20 cellular contexts compared by ENCODE assay signal in the genomic region with DNA sequence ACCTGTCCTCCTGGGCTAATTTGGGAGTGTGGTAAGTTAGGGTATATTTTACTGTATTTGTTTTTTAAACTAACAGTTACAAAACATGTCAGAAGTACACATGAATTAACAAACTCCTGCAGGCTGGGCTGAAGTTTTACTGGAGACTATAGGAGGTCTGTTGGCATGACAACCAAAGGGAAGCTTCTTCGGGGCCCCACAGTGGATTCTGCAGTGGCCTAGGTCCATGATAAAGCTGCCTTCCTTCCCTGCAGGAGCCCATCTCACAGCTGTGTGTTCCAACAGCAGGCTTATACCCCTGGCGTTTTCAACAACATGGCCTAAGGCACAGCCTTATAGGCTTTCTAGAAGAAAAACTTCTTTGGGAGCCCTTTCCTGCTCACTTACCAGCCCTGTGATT.
DNase-seq lines count a peak whose midpoint lies in the region; ATAC-seq, FAIRE-seq and TF ChIP-seq lines count a peak whose summit lies in the region.
"Had no signal": no experiment of that assay in that cellular context is flagged by ENCODE, and none has a peak within 500 bp of the region (broad histone marks: within the 10 kb centered on the region; RNA-seq: fewer than 3 reads in every experiment).

No MANE protein-coding gene starts in this region.

- H3K27me3 Mint-ChIP-seq in H9 (ENCODE audit: low read depth) = no peaks in the 10 kb centered on the region
- peaks cover 0 to 2% (median 0%) of the 10 kb centered on the region in 3 donors for H3K27me3 Mint-ChIP-seq in CD14-positive monocyte (ENCODE audit: low read depth in 3 of 3)

- no peak overlapping the region for H3K23ac ChIP-seq in H9 (ENCODE audit: insufficient read length, low read depth, low read length)
- H3K23ac ChIP-seq in neuronal stem cell (ENCODE audit: low read depth, low read length, poor library complexity) = no peak overlapping the region

- H3K79me2 ChIP-seq in H9 (ENCODE audit: insufficient read depth, low read length) = no peaks in the 10 kb centered on the region
- no peaks in the 10 kb centered on the region for H3K79me2 ChIP-seq in K562 (ENCODE audit: control insufficient read depth, insufficient read depth, low read length)

- no CpG with 5 or more reads among the region's 2 CpGs for WGBS in H9 (ENCODE audit: extremely low coverage, insufficient read length, low lambda C conversion rate)
- WGBS in K562 (ENCODE audit: insufficient coverage, low coverage, missing lambda C conversion rate) = 0% methylated on average over 1 of the region's 2 CpGs
- no CpG with 5 or more reads among the region's 2 CpGs for WGBS in neuronal stem cell (ENCODE audit: extremely low coverage in 2 of 2, insufficient read length in 2 of 2, insufficient replicate concordance in 1 of 2), 2 donors

- H2BK5ac ChIP-seq in H9 (ENCODE audit: insufficient read length, low read length) (no peak overlapping the region), neuronal stem cell (ENCODE audit: low read length) (no peak overlapping the region)

- H3K36me3 ChIP-seq in K562 (ENCODE audit: control insufficient read depth, insufficient read depth, low read length) (no peaks in the 10 kb centered on the region), iPS-20b (ENCODE audit: insufficient read depth, low read depth, low read length) (no peaks in the 10 kb centered on the region), neuronal stem cell (replicated peaks in 1 of 2; ENCODE audit: control insufficient read depth in 2 of 2, insufficient read depth in 2 of 2, low read length in 2 of 2) (no peaks in the 10 kb centered on the region)
- H3K36me3 ChIP-seq: Peyer's patch had no signal

- no peak overlapping the region for H3K4ac ChIP-seq in H9 (ENCODE audit: low read depth, low read length)
- H3K4ac ChIP-seq in neuronal stem cell (ENCODE audit: low read length) = no peak overlapping the region

- H2BK15ac ChIP-seq in H9 (ENCODE audit: low read depth, low read length) (no peak overlapping the region), neuronal stem cell (ENCODE audit: low read length) (no peak overlapping the region)

- H3K9me3 Mint-ChIP-seq in H9 (no peaks in the 10 kb centered on the region), CD14-positive monocyte (peaks cover 0 to 2% (median 0%) of the 10 kb centered on the region in 7 donors)

- H3K9me1 ChIP-seq in K562 (ENCODE audit: control insufficient read depth, insufficient read depth, low read length) = no peaks in the 10 kb centered on the region

- no peak overlapping the region for H3K56ac ChIP-seq in H9 (ENCODE audit: insufficient read length, low read depth, low read length)

- no peak overlapping the region for H2BK20ac ChIP-seq in H9 (ENCODE audit: low read depth, low read length, poor library complexity, severe bottlenecking)

- no peak for TF ChIP-seq EP300 in K562 (IDR thresholded peaks at IDR 0.05; ENCODE audit: low read length)

- in situ Hi-C loops in K562 (cut with MboI) = no loop called here

- no peaks in the 10 kb centered on the region for H3K23me2 ChIP-seq in H9 (ENCODE audit: insufficient read length, low read depth, low read length, poor library complexity, severe bottlenecking)

- DNase-seq in H9 (peak; percentile 63), K562 (ENCODE audit: extremely low read depth in 1 of 4, low spot score in 3 of 4) (no peak), neuronal stem cell (ENCODE audit: low spot score) (no peak), NCI-H1436 (lab: John Stamatoyannopoulos, UW) (no peak), CD14-positive monocyte (ENCODE audit: low spot score) (no peak), HCEC 1CT (no peak)
- DNase-seq in effector CD8-positive, alpha-beta T cell (lab: John Stamatoyannopoulos, UW) = no peak
- DNase-seq: ACHN; Caco-2; CD4-positive, CD25-positive, alpha-beta regulatory T cell; DMS53; HFFc6; KBM-7; NCI-H1436 treated with DMSO at 0.1 percent for 48 hours; NCI-H2029 treated with DMSO at 0.1 percent for 48 hours; NCI-H510A treated with DMSO at 0.1 percent for 48 hours; Peyer's patch had no signal

- no peaks in the 10 kb centered on the region for H3K36me3 Mint-ChIP-seq in H9 (ENCODE audit: insufficient read depth in 1 of 3, low read depth in 3 of 3)
- H3K36me3 Mint-ChIP-seq in CD14-positive monocyte = no peaks in the 10 kb centered on the region
- H3K36me3 Mint-ChIP-seq: CD4-positive, CD25-positive, alpha-beta regulatory T cell had no signal

- no peak overlapping the region for H3K4me2 ChIP-seq in H9 (ENCODE audit: insufficient read depth, insufficient read length, low read length)
- no peak overlapping the region for H3K4me2 ChIP-seq in K562 (ENCODE audit: insufficient read depth, low read length)
- H3K4me2 ChIP-seq in neuronal stem cell (ENCODE audit: insufficient read depth, low read length, poor library complexity, severe bottlenecking) = no peak overlapping the region

- H3K9ac ChIP-seq in H9 (ENCODE audit: extremely low read depth, insufficient read length, low read length) = no peak overlapping the region
- no peak overlapping the region for H3K9ac ChIP-seq in K562 (ENCODE audit: insufficient read depth in 1 of 2, low read depth in 2 of 2, low read length in 2 of 2)
- H3K9ac ChIP-seq in iPS-20b (ENCODE audit: low read depth, low read length) = no peak overlapping the region
- H3K9ac ChIP-seq in neuronal stem cell (ENCODE audit: low read depth, low read length, poor library complexity) = no peak overlapping the region

- H3K4me1 Mint-ChIP-seq in H9 (peaks cover 13 to 15% of the 10 kb centered on the region in 2 experiments), CD14-positive monocyte (peaks cover 25% of the 10 kb centered on the region)
- H3K4me1 Mint-ChIP-seq: CD4-positive, CD25-positive, alpha-beta regulatory T cell had no signal

- no peak overlapping the region for H3K18ac ChIP-seq in H9 (ENCODE audit: insufficient read length, low read depth, low read length)
- H3K18ac ChIP-seq in neuronal stem cell (ENCODE audit: low read length) = no peak overlapping the region

- H4K91ac ChIP-seq in H9 (ENCODE audit: insufficient read length, low read depth, low read length) = no peak overlapping the region
- H4K91ac ChIP-seq in neuronal stem cell (ENCODE audit: low read depth, low read length, poor library complexity) = no peak overlapping the region

- intact Hi-C loops in K562 (cut with micrococcal nuclease) (no loop called here), CD14-positive monocyte (cut with micrococcal nuclease) (no loop called here)

- H3K9me3 ChIP-seq in H9 (ENCODE audit: control insufficient read depth, low read depth, low read length) (no peaks in the 10 kb centered on the region), K562 (replicated peaks; ENCODE audit: control insufficient read depth, insufficient read depth, low read depth, low read length) (no peaks in the 10 kb centered on the region), iPS-20b (ENCODE audit: insufficient read depth, low read depth, low read length) (no peaks in the 10 kb centered on the region), neuronal stem cell (replicated peaks in 1 of 2; ENCODE audit: control insufficient read depth in 2 of 2, insufficient read depth in 1 of 2, low read depth in 1 of 2, low read length in 2 of 2) (no peaks in the 10 kb centered on the region)
- H3K9me3 ChIP-seq: Caco-2, Peyer's patch had no signal

- H3K4me3 Mint-ChIP-seq in H9 = no peak overlapping the region
- no peak overlapping the region for H3K4me3 Mint-ChIP-seq in CD14-positive monocyte
- H3K4me3 Mint-ChIP-seq: CD4-positive, CD25-positive, alpha-beta regulatory T cell; HFFc6 had no signal

- no peak overlapping the region for H4K5ac ChIP-seq in H9 (ENCODE audit: insufficient read length, low read depth, low read length)

- no peak overlapping the region for H2AK5ac ChIP-seq in H9 (ENCODE audit: insufficient read length, low read length)
- no peak overlapping the region for H2AK5ac ChIP-seq in neuronal stem cell (ENCODE audit: low read depth, low read length)

- H4K8ac ChIP-seq in H9 (replicated peaks; ENCODE audit: insufficient read length, low read depth, low read length) = no peak overlapping the region
- no peak overlapping the region for H4K8ac ChIP-seq in neuronal stem cell (ENCODE audit: low read depth, low read length)

- no peak overlapping the region for H3K14ac ChIP-seq in H9 (ENCODE audit: insufficient read depth, low read length)
- no peak overlapping the region for H3K14ac ChIP-seq in neuronal stem cell (ENCODE audit: low read length)

- no peaks in the 10 kb centered on the region for H3K79me1 ChIP-seq in H9 (ENCODE audit: insufficient read depth, low read depth, low read length, poor library complexity, severe bottlenecking)
- no peaks in the 10 kb centered on the region for H3K79me1 ChIP-seq in neuronal stem cell (ENCODE audit: low read depth, low read length)

- CTCF ChIA-PET in K562 (lab: Yijun Ruan, JAX; ENCODE audit: low intra/inter-chr PET ratio) = no interaction called here

- H4K20me1 ChIP-seq in H9 (ENCODE audit: control insufficient read depth, insufficient read depth, insufficient read length) = no peaks in the 10 kb centered on the region
- H4K20me1 ChIP-seq in K562 (replicated peaks; ENCODE audit: control insufficient read depth, insufficient read depth, low read length) = no peaks in the 10 kb centered on the region

- H3K4me3 ChIP-seq in K562 (no peak overlapping the region), iPS-20b (ENCODE audit: low read length) (no peak overlapping the region), neuronal stem cell (ENCODE audit: low read length in 2 of 2) (no peak overlapping the region)
- H3K4me3 ChIP-seq: Peyer's patch had no signal

- H2BK12ac ChIP-seq in H9 (ENCODE audit: insufficient read length, low read depth, low read length) (no peak overlapping the region), neuronal stem cell (ENCODE audit: low read length) (no peak overlapping the region)

- H3K27ac ChIP-seq in H9 (ENCODE audit: insufficient read length, low read depth, low read length) = no peak overlapping the region
- no peak overlapping the region for H3K27ac ChIP-seq in K562 (ENCODE audit: extremely low read depth, low read depth, low read length)
- peak overlapping the region; percentile 65 for H3K27ac ChIP-seq in iPS-20b (ENCODE audit: low read length)
- no peak overlapping the region for H3K27ac ChIP-seq in neuronal stem cell (replicated peaks; ENCODE audit: low read length)
- H3K27ac ChIP-seq: Peyer's patch had no signal

- H3K27ac Mint-ChIP-seq in H9 (no peak overlapping the region), CD14-positive monocyte (no peak overlapping the region)
- H3K27ac Mint-ChIP-seq: CD4-positive, CD25-positive, alpha-beta regulatory T cell; HFFc6 had no signal

- H3K27me3 ChIP-seq in H9 (ENCODE audit: insufficient read depth, low read length) = no peaks in the 10 kb centered on the region
- H3K27me3 ChIP-seq in K562 (ENCODE audit: control insufficient read depth in 2 of 2, insufficient read depth in 2 of 2, low read length in 2 of 2) = no peaks in the 10 kb centered on the region
- H3K27me3 ChIP-seq in iPS-20b (ENCODE audit: insufficient read depth, low read length) = no peaks in the 10 kb centered on the region
- H3K27me3 ChIP-seq in neuronal stem cell (ENCODE audit: control insufficient read depth in 3 of 3, insufficient read depth in 3 of 3, low read depth in 1 of 3, low read length in 3 of 3) = no peaks in the 10 kb centered on the region
- H3K27me3 ChIP-seq: Peyer's patch had no signal

- H3K4me1 ChIP-seq in H9 (ENCODE audit: insufficient read depth, low read length) = no peaks in the 10 kb centered on the region
- H3K4me1 ChIP-seq in K562 (replicated peaks in 1 of 2; ENCODE audit: control insufficient read depth in 2 of 2, insufficient read depth in 2 of 2, low read length in 2 of 2) = no peaks in the 10 kb centered on the region
- H3K4me1 ChIP-seq in iPS-20b (ENCODE audit: insufficient read depth, low read length) = peaks cover 8% of the 10 kb centered on the region; the same call in 1 of the 2 replicates
- peaks cover 3 to 9% of the 10 kb centered on the region in 2 donors for H3K4me1 ChIP-seq in neuronal stem cell (ENCODE audit: control insufficient read depth in 2 of 2, insufficient read depth in 1 of 2, low read depth in 1 of 2, low read length in 2 of 2)
- H3K4me1 ChIP-seq: Caco-2 had no signal

- ATAC-seq in K562 = no peak
- ATAC-seq: Right ventricle myocardium inferior, SK-N-SH treated with all-trans-retinoic acid at 6 μM for 48 hours had no signal

- no peak for TF ChIP-seq RAD21 in K562 (CRISPR knock-in tag; conservative IDR thresholded peaks at IDR 0.05 in 1 of 2, IDR thresholded peaks at IDR 0.05 in 1 of 2)

- no peak overlapping the region for H3T11ph ChIP-seq in H9 (ENCODE audit: low read length)

- FAIRE-seq in K562 (lab: Jason Lieb, UNC) = no peak

- H2AFZ ChIP-seq in H9 (ENCODE audit: low read length) = no peak overlapping the region
- no peak overlapping the region for H2AFZ ChIP-seq in K562 (ENCODE audit: low read depth, low read length)
- peak overlapping the region; percentile 75 for H2AFZ ChIP-seq in neuronal stem cell (ENCODE audit: low read length)

- TF ChIP-seq POLR2A in K562 (conservative IDR thresholded peaks at IDR 0.05) = no peak

- no TSS peak for BruUV-seq in K562 (replicated peaks; lab: Mats Ljungman, UMichigan)

- H2BK120ac ChIP-seq in H9 (ENCODE audit: low read depth, low read length, poor library complexity, severe bottlenecking) (no peak overlapping the region), neuronal stem cell (ENCODE audit: low read depth, low read length) (no peak overlapping the region)

- TF ChIP-seq CTCF in H9 (conservative IDR thresholded peaks at IDR 0.05) (no peak), K562 (IDR thresholded peaks at IDR 0.05 in 2 of 3, conservative IDR thresholded peaks at IDR 0.05 in 1 of 3; ENCODE audit: insufficient read depth in 2 of 3, low read depth in 1 of 3, low read length in 3 of 3) (no peak), CD14-positive monocyte (IDR thresholded peaks at IDR 0.05) (no peak)

- POLR2A ChIA-PET in K562 (lab: Yijun Ruan, JAX) = no interaction called here
